9 cellular contexts compared by ENCODE assay signal in genomic region chr6:21300439-21300838, GRCh38.
"Had no signal": no experiment of that assay in that cellular context is flagged by ENCODE, and none has a peak within 500 bp of the region (broad histone marks: within the 10 kb centered on the region; RNA-seq: fewer than 3 reads in every experiment).

No MANE protein-coding gene starts in this region.

- DNase-seq: H9, HCEC 1CT, IMR-90, KBM-7 had no signal

- H2AFZ ChIP-seq: GM23338 had no signal

- H3K27ac ChIP-seq: KMS-11 had no signal

- H3K9ac ChIP-seq: KMS-11 had no signal

- H3K4me3 ChIP-seq: GM23338 had no signal

- ATAC-seq: GM23338 had no signal

- FAIRE-seq: H1, H54, HTR-8/SVneo had no signal

- H3K4me2 ChIP-seq: GM23338, KMS-11 had no signal
